Comparison of ENCODE assay signal across 1 cellular context in genomic region chr3:4723921-4724698, GRCh38.
TF ChIP-seq lines count a peak whose summit lies in the region.

No MANE protein-coding gene starts in this region.

TF ChIP-seq in HepG2, 621 proteins besides CTCF, POLR2A, EP300 and RAD21 (continued from another document and continues in another):
- TF ChIP-seq, protein P1, sequence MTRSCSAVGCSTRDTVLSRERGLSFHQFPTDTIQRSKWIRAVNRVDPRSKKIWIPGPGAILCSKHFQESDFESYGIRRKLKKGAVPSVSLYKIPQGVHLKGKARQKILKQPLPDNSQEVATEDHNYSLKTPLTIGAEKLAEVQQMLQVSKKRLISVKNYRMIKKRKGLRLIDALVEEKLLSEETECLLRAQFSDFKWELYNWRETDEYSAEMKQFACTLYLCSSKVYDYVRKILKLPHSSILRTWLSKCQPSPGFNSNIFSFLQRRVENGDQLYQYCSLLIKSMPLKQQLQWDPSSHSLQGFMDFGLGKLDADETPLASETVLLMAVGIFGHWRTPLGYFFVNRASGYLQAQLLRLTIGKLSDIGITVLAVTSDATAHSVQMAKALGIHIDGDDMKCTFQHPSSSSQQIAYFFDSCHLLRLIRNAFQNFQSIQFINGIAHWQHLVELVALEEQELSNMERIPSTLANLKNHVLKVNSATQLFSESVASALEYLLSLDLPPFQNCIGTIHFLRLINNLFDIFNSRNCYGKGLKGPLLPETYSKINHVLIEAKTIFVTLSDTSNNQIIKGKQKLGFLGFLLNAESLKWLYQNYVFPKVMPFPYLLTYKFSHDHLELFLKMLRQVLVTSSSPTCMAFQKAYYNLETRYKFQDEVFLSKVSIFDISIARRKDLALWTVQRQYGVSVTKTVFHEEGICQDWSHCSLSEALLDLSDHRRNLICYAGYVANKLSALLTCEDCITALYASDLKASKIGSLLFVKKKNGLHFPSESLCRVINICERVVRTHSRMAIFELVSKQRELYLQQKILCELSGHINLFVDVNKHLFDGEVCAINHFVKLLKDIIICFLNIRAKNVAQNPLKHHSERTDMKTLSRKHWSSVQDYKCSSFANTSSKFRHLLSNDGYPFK (CRISPR knock-in tag; IDR thresholded peaks at IDR 0.05; ENCODE audit: borderline replicate concordance) = peak; percentile 37; the same call in 1 of the 2 replicates
- no peak for TF ChIP-seq ZMAT3 (CRISPR knock-in tag; conservative IDR thresholded peaks at IDR 0.05)
- TF ChIP-seq ELK4 (CRISPR knock-in tag; IDR thresholded peaks at IDR 0.05; ENCODE audit: borderline replicate concordance) = no peak
- TF ChIP-seq ZNF33B (CRISPR knock-in tag; IDR thresholded peaks at IDR 0.05) = no peak
- no peak for TF ChIP-seq ZNF160 (CRISPR knock-in tag; IDR thresholded peaks at IDR 0.05)
- TF ChIP-seq ZFP37 (CRISPR knock-in tag; IDR thresholded peaks at IDR 0.05; ENCODE audit: borderline replicate concordance) = 0 out of 2 replicates have a peak, but pooled peaks have one; percentile 53
- no peak for TF ChIP-seq PPARG (CRISPR knock-in tag; conservative IDR thresholded peaks at IDR 0.05)
- TF ChIP-seq, protein P2, sequence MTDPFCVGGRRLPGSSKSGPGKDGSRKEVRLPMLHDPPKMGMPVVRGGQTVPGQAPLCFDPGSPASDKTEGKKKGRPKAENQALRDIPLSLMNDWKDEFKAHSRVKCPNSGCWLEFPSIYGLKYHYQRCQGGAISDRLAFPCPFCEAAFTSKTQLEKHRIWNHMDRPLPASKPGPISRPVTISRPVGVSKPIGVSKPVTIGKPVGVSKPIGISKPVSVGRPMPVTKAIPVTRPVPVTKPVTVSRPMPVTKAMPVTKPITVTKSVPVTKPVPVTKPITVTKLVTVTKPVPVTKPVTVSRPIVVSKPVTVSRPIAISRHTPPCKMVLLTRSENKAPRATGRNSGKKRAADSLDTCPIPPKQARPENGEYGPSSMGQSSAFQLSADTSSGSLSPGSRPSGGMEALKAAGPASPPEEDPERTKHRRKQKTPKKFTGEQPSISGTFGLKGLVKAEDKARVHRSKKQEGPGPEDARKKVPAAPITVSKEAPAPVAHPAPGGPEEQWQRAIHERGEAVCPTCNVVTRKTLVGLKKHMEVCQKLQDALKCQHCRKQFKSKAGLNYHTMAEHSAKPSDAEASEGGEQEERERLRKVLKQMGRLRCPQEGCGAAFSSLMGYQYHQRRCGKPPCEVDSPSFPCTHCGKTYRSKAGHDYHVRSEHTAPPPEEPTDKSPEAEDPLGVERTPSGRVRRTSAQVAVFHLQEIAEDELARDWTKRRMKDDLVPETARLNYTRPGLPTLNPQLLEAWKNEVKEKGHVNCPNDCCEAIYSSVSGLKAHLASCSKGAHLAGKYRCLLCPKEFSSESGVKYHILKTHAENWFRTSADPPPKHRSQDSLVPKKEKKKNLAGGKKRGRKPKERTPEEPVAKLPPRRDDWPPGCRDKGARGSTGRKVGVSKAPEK (CRISPR knock-in tag; IDR thresholded peaks at IDR 0.05; ENCODE audit: borderline replicate concordance) = no peak
- TF ChIP-seq FOXJ3 (CRISPR knock-in tag; IDR thresholded peaks at IDR 0.05; ENCODE audit: borderline replicate concordance) = no peak
- TF ChIP-seq, protein P3, sequence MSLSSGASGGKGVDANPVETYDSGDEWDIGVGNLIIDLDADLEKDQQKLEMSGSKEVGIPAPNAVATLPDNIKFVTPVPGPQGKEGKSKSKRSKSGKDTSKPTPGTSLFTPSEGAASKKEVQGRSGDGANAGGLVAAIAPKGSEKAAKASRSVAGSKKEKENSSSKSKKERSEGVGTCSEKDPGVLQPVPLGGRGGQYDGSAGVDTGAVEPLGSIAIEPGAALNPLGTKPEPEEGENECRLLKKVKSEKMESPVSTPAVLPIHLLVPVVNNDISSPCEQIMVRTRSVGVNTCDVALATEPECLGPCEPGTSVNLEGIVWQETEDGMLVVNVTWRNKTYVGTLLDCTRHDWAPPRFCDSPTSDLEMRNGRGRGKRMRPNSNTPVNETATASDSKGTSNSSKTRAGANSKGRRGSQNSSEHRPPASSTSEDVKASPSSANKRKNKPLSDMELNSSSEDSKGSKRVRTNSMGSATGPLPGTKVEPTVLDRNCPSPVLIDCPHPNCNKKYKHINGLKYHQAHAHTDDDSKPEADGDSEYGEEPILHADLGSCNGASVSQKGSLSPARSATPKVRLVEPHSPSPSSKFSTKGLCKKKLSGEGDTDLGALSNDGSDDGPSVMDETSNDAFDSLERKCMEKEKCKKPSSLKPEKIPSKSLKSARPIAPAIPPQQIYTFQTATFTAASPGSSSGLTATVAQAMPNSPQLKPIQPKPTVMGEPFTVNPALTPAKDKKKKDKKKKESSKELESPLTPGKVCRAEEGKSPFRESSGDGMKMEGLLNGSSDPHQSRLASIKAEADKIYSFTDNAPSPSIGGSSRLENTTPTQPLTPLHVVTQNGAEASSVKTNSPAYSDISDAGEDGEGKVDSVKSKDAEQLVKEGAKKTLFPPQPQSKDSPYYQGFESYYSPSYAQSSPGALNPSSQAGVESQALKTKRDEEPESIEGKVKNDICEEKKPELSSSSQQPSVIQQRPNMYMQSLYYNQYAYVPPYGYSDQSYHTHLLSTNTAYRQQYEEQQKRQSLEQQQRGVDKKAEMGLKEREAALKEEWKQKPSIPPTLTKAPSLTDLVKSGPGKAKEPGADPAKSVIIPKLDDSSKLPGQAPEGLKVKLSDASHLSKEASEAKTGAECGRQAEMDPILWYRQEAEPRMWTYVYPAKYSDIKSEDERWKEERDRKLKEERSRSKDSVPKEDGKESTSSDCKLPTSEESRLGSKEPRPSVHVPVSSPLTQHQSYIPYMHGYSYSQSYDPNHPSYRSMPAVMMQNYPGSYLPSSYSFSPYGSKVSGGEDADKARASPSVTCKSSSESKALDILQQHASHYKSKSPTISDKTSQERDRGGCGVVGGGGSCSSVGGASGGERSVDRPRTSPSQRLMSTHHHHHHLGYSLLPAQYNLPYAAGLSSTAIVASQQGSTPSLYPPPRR (CRISPR knock-in tag; IDR thresholded peaks at IDR 0.05; ENCODE audit: borderline replicate concordance) = peak; percentile 26; the same call in 1 of the 2 replicates
- TF ChIP-seq ZBTB7A (CRISPR knock-in tag; IDR thresholded peaks at IDR 0.05) = no peak
- no peak for TF ChIP-seq SP1 (IDR thresholded peaks at IDR 0.05)
- no peak for TF ChIP-seq SP1 (CRISPR knock-in tag; IDR thresholded peaks at IDR 0.05)
- TF ChIP-seq SCMH1 (CRISPR knock-in tag; IDR thresholded peaks at IDR 0.05; ENCODE audit: borderline replicate concordance) = no peak
- no peak for TF ChIP-seq ZNF788 (CRISPR knock-in tag; IDR thresholded peaks at IDR 0.05; ENCODE audit: borderline replicate concordance)
- no peak for TF ChIP-seq POLR2AphosphoS5 (IDR thresholded peaks at IDR 0.05; ENCODE audit: low read depth, low read length)
- no peak for TF ChIP-seq HNRNPUL1 (IDR thresholded peaks at IDR 0.05; ENCODE audit: low read depth, low read length)
- no peak for TF ChIP-seq ZNF563 (CRISPR knock-in tag; IDR thresholded peaks at IDR 0.05)
- TF ChIP-seq RXRB (CRISPR knock-in tag; IDR thresholded peaks at IDR 0.05; ENCODE audit: borderline replicate concordance) = peak; percentile 77
- TF ChIP-seq SP140L (CRISPR knock-in tag; IDR thresholded peaks at IDR 0.05; ENCODE audit: borderline replicate concordance) = no peak
- TF ChIP-seq GABPA (IDR thresholded peaks at IDR 0.05; ENCODE audit: low read depth, low read length) = no peak
- no peak for TF ChIP-seq GABPA (CRISPR knock-in tag; IDR thresholded peaks at IDR 0.05; ENCODE audit: low read depth)
- no peak for TF ChIP-seq ZNF230 (CRISPR knock-in tag; IDR thresholded peaks at IDR 0.05)
- no peak for TF ChIP-seq ZNF281 (CRISPR knock-in tag; IDR thresholded peaks at IDR 0.05; ENCODE audit: borderline replicate concordance)
- 0 out of 2 replicates have a peak, but pooled peaks have one; percentile 37 for TF ChIP-seq TGIF2 (CRISPR knock-in tag; IDR thresholded peaks at IDR 0.05)
- TF ChIP-seq, protein P4, sequence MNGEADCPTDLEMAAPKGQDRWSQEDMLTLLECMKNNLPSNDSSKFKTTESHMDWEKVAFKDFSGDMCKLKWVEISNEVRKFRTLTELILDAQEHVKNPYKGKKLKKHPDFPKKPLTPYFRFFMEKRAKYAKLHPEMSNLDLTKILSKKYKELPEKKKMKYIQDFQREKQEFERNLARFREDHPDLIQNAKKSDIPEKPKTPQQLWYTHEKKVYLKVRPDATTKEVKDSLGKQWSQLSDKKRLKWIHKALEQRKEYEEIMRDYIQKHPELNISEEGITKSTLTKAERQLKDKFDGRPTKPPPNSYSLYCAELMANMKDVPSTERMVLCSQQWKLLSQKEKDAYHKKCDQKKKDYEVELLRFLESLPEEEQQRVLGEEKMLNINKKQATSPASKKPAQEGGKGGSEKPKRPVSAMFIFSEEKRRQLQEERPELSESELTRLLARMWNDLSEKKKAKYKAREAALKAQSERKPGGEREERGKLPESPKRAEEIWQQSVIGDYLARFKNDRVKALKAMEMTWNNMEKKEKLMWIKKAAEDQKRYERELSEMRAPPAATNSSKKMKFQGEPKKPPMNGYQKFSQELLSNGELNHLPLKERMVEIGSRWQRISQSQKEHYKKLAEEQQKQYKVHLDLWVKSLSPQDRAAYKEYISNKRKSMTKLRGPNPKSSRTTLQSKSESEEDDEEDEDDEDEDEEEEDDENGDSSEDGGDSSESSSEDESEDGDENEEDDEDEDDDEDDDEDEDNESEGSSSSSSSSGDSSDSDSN (CRISPR knock-in tag; IDR thresholded peaks at IDR 0.05) = peak; percentile 31; the same call in 1 of the 2 replicates
- TF ChIP-seq ZBTB2 (CRISPR knock-in tag; IDR thresholded peaks at IDR 0.05; ENCODE audit: low read depth) = no peak
- TF ChIP-seq FOXP1 (IDR thresholded peaks at IDR 0.05) = no peak
- TF ChIP-seq FOXP1 (CRISPR knock-in tag; IDR thresholded peaks at IDR 0.05) = no peak
- TF ChIP-seq HIVEP1 (CRISPR knock-in tag; IDR thresholded peaks at IDR 0.05) = 0 out of 2 replicates have a peak, but pooled peaks have one; percentile 62
- TF ChIP-seq TCF7L2 (IDR thresholded peaks at IDR 0.05; ENCODE audit: low read depth, low read length) = no peak
- no peak for TF ChIP-seq MEIS1 (CRISPR knock-in tag; IDR thresholded peaks at IDR 0.05; ENCODE audit: borderline replicate concordance)
- TF ChIP-seq TFE3 (CRISPR knock-in tag; IDR thresholded peaks at IDR 0.05) = peak; percentile 82
- TF ChIP-seq, protein P5, sequence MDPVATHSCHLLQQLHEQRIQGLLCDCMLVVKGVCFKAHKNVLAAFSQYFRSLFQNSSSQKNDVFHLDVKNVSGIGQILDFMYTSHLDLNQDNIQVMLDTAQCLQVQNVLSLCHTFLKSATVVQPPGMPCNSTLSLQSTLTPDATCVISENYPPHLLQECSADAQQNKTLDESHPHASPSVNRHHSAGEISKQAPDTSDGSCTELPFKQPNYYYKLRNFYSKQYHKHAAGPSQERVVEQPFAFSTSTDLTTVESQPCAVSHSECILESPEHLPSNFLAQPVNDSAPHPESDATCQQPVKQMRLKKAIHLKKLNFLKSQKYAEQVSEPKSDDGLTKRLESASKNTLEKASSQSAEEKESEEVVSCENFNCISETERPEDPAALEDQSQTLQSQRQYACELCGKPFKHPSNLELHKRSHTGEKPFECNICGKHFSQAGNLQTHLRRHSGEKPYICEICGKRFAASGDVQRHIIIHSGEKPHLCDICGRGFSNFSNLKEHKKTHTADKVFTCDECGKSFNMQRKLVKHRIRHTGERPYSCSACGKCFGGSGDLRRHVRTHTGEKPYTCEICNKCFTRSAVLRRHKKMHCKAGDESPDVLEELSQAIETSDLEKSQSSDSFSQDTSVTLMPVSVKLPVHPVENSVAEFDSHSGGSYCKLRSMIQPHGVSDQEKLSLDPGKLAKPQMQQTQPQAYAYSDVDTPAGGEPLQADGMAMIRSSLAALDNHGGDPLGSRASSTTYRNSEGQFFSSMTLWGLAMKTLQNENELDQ (CRISPR knock-in tag; IDR thresholded peaks at IDR 0.05; ENCODE audit: borderline replicate concordance) = no peak
- peak; percentile 78 for TF ChIP-seq TEAD3 (CRISPR knock-in tag; optimal IDR thresholded peaks at IDR 0.05; ENCODE audit: borderline replicate concordance)
- no peak for TF ChIP-seq ZSCAN29 (CRISPR knock-in tag; conservative IDR thresholded peaks at IDR 0.05)
